In genomic region chr2:174485763-174486613, GRCh38 we compare ENCODE assay signal across 7 cellular contexts. TPM values are rescaled to one million over a fixed set of nuclear protein-coding genes. Genes with fewer than 3 reads are reported as not detected.
A peak's percentile ranks its signal among the peaks of the same experiment; 100 is the strongest.
DNase-seq lines count a peak whose midpoint lies in the region; TF ChIP-seq lines count a peak whose summit lies in the region.

No MANE protein-coding gene starts in this region.

- in situ Hi-C loops in GM13976 (cut with MboI; ENCODE audit: low sequenced_read_pairs, unreplicated experiment) = no loop called here

- no peak overlapping the region for H3K27ac Mint-ChIP-seq in neural crest cell (ENCODE audit: unreplicated experiment)

- CTCF ChIA-PET in HEK293 (lab: Yijun Ruan, JAX) = interaction anchor here (0.5 to 0.9 kb wide), 4 partner anchors 24 to 71 kb away, joined by 3 to 4 read pairs (median 4); no protein-coding TSS in a partner anchor

- peak overlapping the region; percentile 96 for H3K4me3 Mint-ChIP-seq in neural crest cell

- DNase-seq in GM13976 (ENCODE audit: low spot score) (peak; percentile 41), NCI-H1436 treated with DMSO at 0.1 percent for 48 hours (lab: John Stamatoyannopoulos, UW) (peak; percentile 55), fibroblast of pulmonary artery (ENCODE audit: low read depth) (peak; percentile 20), neural crest cell (ENCODE audit: low read depth, low spot score) (no peak), cerebellar nuclear complex (lab: John Stamatoyannopoulos, UW) (no peak)
- DNase-seq in activated T-cell treated with anti-CD3 and anti-CD28 coated beads, Interleukin-2, amount 50 U/mL, for 1 hour = peak; percentile 40

- H3K4me1 Mint-ChIP-seq in neural crest cell = peaks cover 8% of the 10 kb centered on the region

- no peaks in the 10 kb centered on the region for H3K9me3 ChIP-seq in HEK293 (ENCODE audit: control insufficient read depth, insufficient read depth, low read depth, low read length)

- peaks cover 3% of the 10 kb centered on the region for H3K36me3 Mint-ChIP-seq in neural crest cell (ENCODE audit: low read depth)

- peaks cover 0 to 3% of the 10 kb centered on the region in 2 experiments; a peak in 1 of 3 replicates for H3K36me3 ChIP-seq in HEK293 (ENCODE audit: control insufficient read depth in 2 of 2, insufficient read depth in 1 of 2, low read length in 2 of 2)

- peak overlapping the region; percentile 75 for H3K4me3 ChIP-seq in HEK293 (ENCODE audit: low read depth, low read length)
- H3K4me3 ChIP-seq in fibroblast of pulmonary artery (replicated peaks; ENCODE audit: low read depth, low read length) = peak overlapping the region; percentile 85

- H3K27ac ChIP-seq in HEK293 (ENCODE audit: extremely low read depth, low read depth, low read length) = peak overlapping the region; percentile 54; the same call in 1 of the 2 replicates

- H3K27me3 Mint-ChIP-seq in neural crest cell (ENCODE audit: low read depth) = peaks cover 33% of the 10 kb centered on the region

- H3K9me3 Mint-ChIP-seq in neural crest cell = peaks cover 7% of the 10 kb centered on the region

- TF ChIP-seq CTCF in GM13976 (IDR thresholded peaks at IDR 0.05; ENCODE audit: borderline replicate concordance, control extremely low read depth, extremely low read depth, insufficient read depth, missing control alignments) (no peak), HEK293 (tag by site-specific recombination; IDR thresholded peaks at IDR 0.05) (no peak), fibroblast of pulmonary artery (IDR thresholded peaks at IDR 0.05; ENCODE audit: low read length, missing control alignments) (no peak), neural crest cell (conservative IDR thresholded peaks at IDR 0.05) (no peak)

- POLR2A ChIA-PET in HEK293 (lab: Yijun Ruan, JAX) = interaction anchor here (0.7 to 2.6 kb wide), 3 partner anchors 10 to 527 kb away, joined by 5 to 9 read pairs (median 7); partner anchors contain the start of gene SCRN3

- 0 out of 2 replicates have a peak, but pooled peaks cover 2% of the 10 kb centered on the region for H3K4me1 ChIP-seq in HEK293 (ENCODE audit: control insufficient read depth, insufficient read depth, low read length)

TF ChIP-seq in HEK293, 187 proteins besides CTCF, POLR2A, EP300 and RAD21:
- peak; percentile 49; the same call in 1 of the 2 replicates for TF ChIP-seq ZBTB17 (tag by site-specific recombination; IDR thresholded peaks at IDR 0.05)
- TF ChIP-seq ZNF24 (tag by site-specific recombination; IDR thresholded peaks at IDR 0.05) = peak; percentile 78
- peak; percentile 57; the same call in 1 of the 2 replicates for TF ChIP-seq OSR2 (tag by site-specific recombination; IDR thresholded peaks at IDR 0.05)
- TF ChIP-seq ZNF544 (tag by site-specific recombination; IDR thresholded peaks at IDR 0.05) = no peak
- peak; percentile 84; the same call in 1 of the 2 replicates for TF ChIP-seq ZBTB48 (tag by site-specific recombination; IDR thresholded peaks at IDR 0.05)
- peak; percentile 87 for TF ChIP-seq PRDM10 (tag by site-specific recombination; IDR thresholded peaks at IDR 0.05)
- no peak for TF ChIP-seq ZNF747 (tag by site-specific recombination; IDR thresholded peaks at IDR 0.05)
- TF ChIP-seq ZNF549 (tag by site-specific recombination; IDR thresholded peaks at IDR 0.05) = no peak
- peak; percentile 32; the same call in 1 of the 2 replicates for TF ChIP-seq ZNF423 (tag by site-specific recombination; IDR thresholded peaks at IDR 0.05)
- peak; percentile 33; the same call in 1 of the 2 replicates for TF ChIP-seq PRDM1 (tag by site-specific recombination; IDR thresholded peaks at IDR 0.05)
- peak; percentile 68; the same call in 1 of the 2 replicates for TF ChIP-seq MZF1 (tag by site-specific recombination; IDR thresholded peaks at IDR 0.05; ENCODE audit: borderline replicate concordance)
- 0 out of 2 replicates have a peak, but pooled peaks have one; percentile 9 for TF ChIP-seq ZFHX2 (tag by site-specific recombination; conservative IDR thresholded peaks at IDR 0.05)
- no peak for TF ChIP-seq ZNF513 (tag by site-specific recombination; IDR thresholded peaks at IDR 0.05)
- TF ChIP-seq ZNF335 (tag by site-specific recombination; conservative IDR thresholded peaks at IDR 0.05) = peak; percentile 90
- 0 out of 2 replicates have a peak, but pooled peaks have one; percentile 9 for TF ChIP-seq SP2 (tag by site-specific recombination; IDR thresholded peaks at IDR 0.05)
- TF ChIP-seq ZBTB8A (tag by site-specific recombination; IDR thresholded peaks at IDR 0.05) = 0 out of 2 replicates have a peak, but pooled peaks have one; percentile 42
- peak; percentile 60; the same call in 1 of the 2 replicates for TF ChIP-seq ZNF366 (tag by site-specific recombination; conservative IDR thresholded peaks at IDR 0.05)
- TF ChIP-seq REPIN1 (tag by site-specific recombination; IDR thresholded peaks at IDR 0.05; ENCODE audit: low read depth) = no peak
TF ChIP-seq in HEK293: peak in this region for 13.

RNA-seq across cellular contexts. Expression of gene GPR155, which starts 0.8 kb away (rescaled TPM):
- 1.5 and 1.7 TPM in 2 replicates for total RNA-seq in neural crest cell

Comparison
In these comparisons a context has a peak if more than half of its experiments do, and no peak if none do; other contexts are left out.
1. DNase-seq: peak in GM13976 (single experiment), NCI-H1436 treated with DMSO at 0.1 percent for 48 hours (single experiment), activated T-cell treated with anti-CD3 and anti-CD28 coated beads, Interleukin-2, amount 50 U/mL, for 1 hour (single experiment) and fibroblast of pulmonary artery (single experiment); none in neural crest cell (single experiment) and cerebellar nuclear complex (0 of 2).